ENCODE assay signal across 17 cellular contexts in the genomic region with DNA sequence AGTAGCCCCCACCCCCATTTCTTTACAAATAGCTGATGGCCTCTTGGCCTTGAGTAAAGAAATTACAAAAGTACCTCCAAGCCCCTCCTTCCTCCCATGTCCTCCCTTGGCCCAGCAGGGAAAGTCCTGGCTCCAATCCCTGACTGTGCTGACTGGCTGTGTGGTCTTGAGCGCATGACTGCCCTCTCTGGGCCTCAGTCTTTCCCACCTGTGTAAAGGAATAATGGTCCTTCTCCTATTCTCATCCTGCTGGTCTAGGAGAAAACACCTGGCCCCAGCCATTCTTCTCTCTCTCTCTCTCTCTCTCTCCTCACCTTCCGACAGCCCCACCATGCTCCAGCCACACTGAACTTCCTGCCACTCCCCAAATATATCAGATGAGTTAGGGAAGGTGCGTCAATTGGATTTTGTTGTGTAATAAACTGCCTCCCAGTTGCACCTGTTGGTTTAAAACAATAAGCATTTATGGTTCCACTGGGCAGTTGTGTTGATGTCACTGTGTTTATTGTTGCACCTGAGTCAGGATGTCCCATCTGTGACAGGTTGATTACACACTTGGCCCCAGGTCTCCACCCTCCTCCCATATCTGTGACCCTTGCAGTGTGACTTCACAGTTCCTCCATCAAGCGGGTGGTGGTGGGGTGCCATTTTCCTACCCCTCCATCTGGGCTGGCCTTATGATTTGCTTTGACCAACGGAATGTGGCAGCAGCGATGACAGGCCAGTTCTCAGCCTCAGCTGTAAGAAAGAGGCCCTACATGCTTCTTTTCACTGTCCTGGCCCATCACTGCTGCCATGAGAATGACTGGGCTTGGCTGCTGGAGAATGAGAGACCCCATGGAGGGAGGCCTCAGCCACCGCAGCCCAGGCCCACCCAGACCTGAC. TPM values are rescaled to one million over a fixed set of nuclear protein-coding genes. Genes with fewer than 3 reads are reported as not detected.
DNase-seq lines count a peak whose midpoint lies in the region; ATAC-seq and TF ChIP-seq lines count a peak whose summit lies in the region.
"Had no signal": no experiment of that assay in that cellular context is flagged by ENCODE, and none has a peak within 500 bp of the region (broad histone marks: within the 10 kb centered on the region; RNA-seq: fewer than 3 reads in every experiment).

No MANE protein-coding gene starts in this region.

- peak; percentile 19 for DNase-seq in activated CD8-positive, alpha-beta T cell treated with anti-CD3 and anti-CD28 coated beads, Interleukin-2, amount 10 ng/mL, durations not matched to agents 7 days and 5 days
- DNase-seq in activated CD8-positive, alpha-beta T cell treated with anti-CD3 and anti-CD28 coated beads for 36 hours, result no peak
- DNase-seq in activated CD4-positive, alpha-beta memory T cell treated with anti-CD3 and anti-CD28 coated beads, Interleukin-2, amount 10 ng/mL, durations not matched to agents 7 days and 5 days, result peak; percentile 14
- DNase-seq in endodermal cell (peak; percentile 63), progenitor cell of endocrine pancreas (ENCODE audit: low spot score, unreplicated experiment) (peak; percentile 1), mesendoderm (no peak), T-helper 2 cell (no peak)
- DNase-seq in stimulated activated CD4-positive, alpha-beta T cell treated with anti-CD3 and anti-CD28 coated beads, Interleukin-1b, Interleukin-23, amount 100 ng/mL, for 48 hours, result no peak
- DNase-seq: activated CD4-positive, alpha-beta T cell treated with anti-CD3 and anti-CD28 coated beads for 36 hours; AML-193; HCEC 1CT; left cardiac atrium; NCI-H1092 treated with DMSO at 0.1 percent for 48 hours; NCI-H2029 treated with DMSO at 0.1 percent for 48 hours had no signal

- H3K4ac ChIP-seq in mesendoderm (ENCODE audit: low read depth, low read length), result no peak overlapping the region

- H3K27me3 Mint-ChIP-seq in activated CD8-positive, alpha-beta T cell treated with anti-CD3 and anti-CD28 coated beads, Interleukin-2, amount 10 ng/mL, durations not matched to agents 7 days and 5 days (ENCODE audit: low read depth), result peaks cover 15% of the 10 kb centered on the region
- no peaks in the 10 kb centered on the region for H3K27me3 Mint-ChIP-seq in activated CD8-positive, alpha-beta T cell treated with anti-CD3 and anti-CD28 coated beads for 36 hours
- H3K27me3 Mint-ChIP-seq in activated CD4-positive, alpha-beta memory T cell treated with anti-CD3 and anti-CD28 coated beads, Interleukin-2, amount 10 ng/mL, durations not matched to agents 7 days and 5 days, result peaks cover 14% of the 10 kb centered on the region
- H3K27me3 Mint-ChIP-seq in endodermal cell (ENCODE audit: insufficient read depth) (peaks cover 3% of the 10 kb centered on the region), progenitor cell of endocrine pancreas (peaks cover 3% of the 10 kb centered on the region)
- H3K27me3 Mint-ChIP-seq: activated CD4-positive, alpha-beta T cell treated with anti-CD3 and anti-CD28 coated beads for 36 hours; activated naive CD4-positive, alpha-beta T cell treated with anti-CD3 and anti-CD28 coated beads, Interleukin-2, amount 50 U/mL, for 24 hours had no signal

- H3K4me2 ChIP-seq in mesendoderm (ENCODE audit: low read length), result no peak overlapping the region

- ATAC-seq in activated CD8-positive, alpha-beta T cell treated with anti-CD3 and anti-CD28 coated beads, Interleukin-2, amount 10 ng/mL, durations not matched to agents 7 days and 5 days, result no peak
- ATAC-seq in activated CD8-positive, alpha-beta T cell treated with anti-CD3 and anti-CD28 coated beads for 36 hours, result no peak
- ATAC-seq: activated CD4-positive, alpha-beta T cell treated with anti-CD3 and anti-CD28 coated beads for 36 hours; left cardiac atrium had no signal

- H3K4me1 ChIP-seq in endodermal cell (ENCODE audit: control insufficient read depth, insufficient read depth, low read length) (peaks cover 9% of the 10 kb centered on the region), mesendoderm (ENCODE audit: control insufficient read depth, low read depth, low read length) (peaks cover 2% of the 10 kb centered on the region)
- H3K4me1 ChIP-seq: ascending aorta had no signal

- intact Hi-C loops in activated CD8-positive, alpha-beta T cell treated with anti-CD3 and anti-CD28 coated beads for 36 hours (cut with micrococcal nuclease), result no loop called here

- H3K27ac ChIP-seq in endodermal cell (ENCODE audit: low read depth, low read length) (no peak overlapping the region), mesendoderm (ENCODE audit: low read depth, low read length) (no peak overlapping the region)
- H3K27ac ChIP-seq: 22Rv1, ascending aorta had no signal

- TF ChIP-seq CTCF in activated CD8-positive, alpha-beta T cell treated with anti-CD3 and anti-CD28 coated beads for 36 hours (IDR thresholded peaks at IDR 0.05), result no peak
- TF ChIP-seq CTCF in endodermal cell (conservative IDR thresholded peaks at IDR 0.05) (no peak), progenitor cell of endocrine pancreas (IDR thresholded peaks at IDR 0.05; ENCODE audit: unreplicated experiment) (no peak)

- H3K36me3 Mint-ChIP-seq in activated CD8-positive, alpha-beta T cell treated with anti-CD3 and anti-CD28 coated beads, Interleukin-2, amount 10 ng/mL, durations not matched to agents 7 days and 5 days (ENCODE audit: low read depth), result no peaks in the 10 kb centered on the region
- H3K36me3 Mint-ChIP-seq in activated CD8-positive, alpha-beta T cell treated with anti-CD3 and anti-CD28 coated beads for 36 hours (ENCODE audit: low read depth), result no peaks in the 10 kb centered on the region
- H3K36me3 Mint-ChIP-seq in activated CD4-positive, alpha-beta memory T cell treated with anti-CD3 and anti-CD28 coated beads, Interleukin-2, amount 10 ng/mL, durations not matched to agents 7 days and 5 days (ENCODE audit: low read depth), result no peaks in the 10 kb centered on the region
- H3K36me3 Mint-ChIP-seq in endodermal cell (ENCODE audit: low read depth) (no peaks in the 10 kb centered on the region), progenitor cell of endocrine pancreas (ENCODE audit: insufficient read depth) (no peaks in the 10 kb centered on the region)
- H3K36me3 Mint-ChIP-seq: activated naive CD4-positive, alpha-beta T cell treated with anti-CD3 and anti-CD28 coated beads, Interleukin-2, amount 50 U/mL, for 24 hours had no signal

- H3K23ac ChIP-seq in mesendoderm (ENCODE audit: low read length), result no peak overlapping the region

- no peaks in the 10 kb centered on the region for H3K79me1 ChIP-seq in mesendoderm (ENCODE audit: low read length)

- H3K79me2 ChIP-seq in mesendoderm (ENCODE audit: control insufficient read depth, insufficient read depth, low read length), result no peaks in the 10 kb centered on the region

- WGBS in endodermal cell (ENCODE audit: insufficient coverage in 1 of 2, insufficient read length in 1 of 2), 2 experiments, result 89 to 92% methylated on average over 4 to 7 of the region's 7 CpGs
- no CpG with 5 or more reads among the region's 7 CpGs for WGBS in mesendoderm (ENCODE audit: extremely low coverage, insufficient coverage, low lambda C conversion rate)

- no peak overlapping the region for H3K56ac ChIP-seq in mesendoderm (ENCODE audit: low read length)

- POLR2A ChIA-PET in activated CD8-positive, alpha-beta T cell treated with anti-CD3 and anti-CD28 coated beads, Interleukin-2, amount 10 ng/mL, durations not matched to agents 7 days and 5 days (lab: Charles Lee), result no interaction called here
- POLR2A ChIA-PET in activated CD8-positive, alpha-beta T cell treated with anti-CD3 and anti-CD28 coated beads for 36 hours (lab: Charles Lee), result no interaction called here
- POLR2A ChIA-PET in activated CD4-positive, alpha-beta memory T cell treated with anti-CD3 and anti-CD28 coated beads, Interleukin-2, amount 10 ng/mL, durations not matched to agents 7 days and 5 days (lab: Charles Lee), result interaction anchor here (1.6 kb wide), 1 partner anchor 16 kb away, joined by 3 read pairs; no protein-coding TSS in a partner anchor

- no peak overlapping the region for H2BK15ac ChIP-seq in mesendoderm (replicated peaks; ENCODE audit: low read depth)

- H3K27me3 ChIP-seq in endodermal cell (ENCODE audit: control insufficient read depth, insufficient read depth, low read length, poor library complexity, severe bottlenecking), result no peaks in the 10 kb centered on the region
- no peaks in the 10 kb centered on the region for H3K27me3 ChIP-seq in mesendoderm (ENCODE audit: insufficient read depth, low read length, poor library complexity)
- H3K27me3 ChIP-seq: ascending aorta had no signal

- no peaks in the 10 kb centered on the region for H3K36me3 ChIP-seq in endodermal cell (ENCODE audit: control insufficient read depth, insufficient read depth, low read length)
- H3K36me3 ChIP-seq in mesendoderm (ENCODE audit: control insufficient read depth, insufficient read depth, low read length), result no peaks in the 10 kb centered on the region
- H3K36me3 ChIP-seq: ascending aorta had no signal

- H2BK120ac ChIP-seq in mesendoderm (ENCODE audit: low read depth, low read length), result no peak overlapping the region

- no peak overlapping the region for H4K5ac ChIP-seq in mesendoderm (ENCODE audit: low read length)

- no peaks in the 10 kb centered on the region for H3K9me3 Mint-ChIP-seq in activated CD8-positive, alpha-beta T cell treated with anti-CD3 and anti-CD28 coated beads, Interleukin-2, amount 10 ng/mL, durations not matched to agents 7 days and 5 days (ENCODE audit: insufficient read depth)
- H3K9me3 Mint-ChIP-seq in activated CD8-positive, alpha-beta T cell treated with anti-CD3 and anti-CD28 coated beads for 36 hours, result no peaks in the 10 kb centered on the region
- no peaks in the 10 kb centered on the region for H3K9me3 Mint-ChIP-seq in activated CD4-positive, alpha-beta memory T cell treated with anti-CD3 and anti-CD28 coated beads, Interleukin-2, amount 10 ng/mL, durations not matched to agents 7 days and 5 days
- H3K9me3 Mint-ChIP-seq in endodermal cell (no peaks in the 10 kb centered on the region), progenitor cell of endocrine pancreas (ENCODE audit: low read depth) (no peaks in the 10 kb centered on the region)
- H3K9me3 Mint-ChIP-seq: activated naive CD4-positive, alpha-beta T cell treated with anti-CD3 and anti-CD28 coated beads, Interleukin-2, amount 50 U/mL, for 24 hours had no signal

- no peaks in the 10 kb centered on the region for H3K4me1 Mint-ChIP-seq in activated CD8-positive, alpha-beta T cell treated with anti-CD3 and anti-CD28 coated beads, Interleukin-2, amount 10 ng/mL, durations not matched to agents 7 days and 5 days (ENCODE audit: low read depth)
- no peaks in the 10 kb centered on the region for H3K4me1 Mint-ChIP-seq in activated CD8-positive, alpha-beta T cell treated with anti-CD3 and anti-CD28 coated beads for 36 hours (ENCODE audit: low read depth)
- H3K4me1 Mint-ChIP-seq in activated CD4-positive, alpha-beta memory T cell treated with anti-CD3 and anti-CD28 coated beads, Interleukin-2, amount 10 ng/mL, durations not matched to agents 7 days and 5 days, result no peaks in the 10 kb centered on the region
- H3K4me1 Mint-ChIP-seq in endodermal cell (peaks cover 30% of the 10 kb centered on the region), progenitor cell of endocrine pancreas (ENCODE audit: low read depth) (peaks cover 2% of the 10 kb centered on the region)
- H3K4me1 Mint-ChIP-seq: activated CD4-positive, alpha-beta T cell treated with anti-CD3 and anti-CD28 coated beads for 36 hours; activated naive CD4-positive, alpha-beta T cell treated with anti-CD3 and anti-CD28 coated beads, Interleukin-2, amount 50 U/mL, for 24 hours had no signal

- no peak overlapping the region for H2AK5ac ChIP-seq in mesendoderm (ENCODE audit: low read length)

- H3K4me3 ChIP-seq in endodermal cell (ENCODE audit: low read length) (no peak overlapping the region), mesendoderm (ENCODE audit: low read length) (no peak overlapping the region)
- H3K4me3 ChIP-seq: ascending aorta had no signal

- H3K9ac ChIP-seq in endodermal cell (ENCODE audit: extremely low read depth, low read length, poor library complexity, severe bottlenecking) (no peak overlapping the region), mesendoderm (ENCODE audit: low read length) (no peak overlapping the region)

- H3K9me3 ChIP-seq in endodermal cell (ENCODE audit: control insufficient read depth, low read length), result no peaks in the 10 kb centered on the region
- H3K9me3 ChIP-seq: ascending aorta had no signal

- H3K27ac Mint-ChIP-seq in activated CD8-positive, alpha-beta T cell treated with anti-CD3 and anti-CD28 coated beads, Interleukin-2, amount 10 ng/mL, durations not matched to agents 7 days and 5 days, result no peak overlapping the region
- no peak overlapping the region for H3K27ac Mint-ChIP-seq in activated CD8-positive, alpha-beta T cell treated with anti-CD3 and anti-CD28 coated beads for 36 hours
- no peak overlapping the region for H3K27ac Mint-ChIP-seq in activated CD4-positive, alpha-beta memory T cell treated with anti-CD3 and anti-CD28 coated beads, Interleukin-2, amount 10 ng/mL, durations not matched to agents 7 days and 5 days
- H3K27ac Mint-ChIP-seq in endodermal cell, result peak overlapping the region; percentile 26
- no peak overlapping the region for H3K27ac Mint-ChIP-seq in progenitor cell of endocrine pancreas
- H3K27ac Mint-ChIP-seq: activated CD4-positive, alpha-beta T cell treated with anti-CD3 and anti-CD28 coated beads for 36 hours; activated naive CD4-positive, alpha-beta T cell treated with anti-CD3 and anti-CD28 coated beads, Interleukin-2, amount 50 U/mL, for 24 hours had no signal

- no peak overlapping the region for H3K4me3 Mint-ChIP-seq in activated CD8-positive, alpha-beta T cell treated with anti-CD3 and anti-CD28 coated beads, Interleukin-2, amount 10 ng/mL, durations not matched to agents 7 days and 5 days
- no peak overlapping the region for H3K4me3 Mint-ChIP-seq in activated CD8-positive, alpha-beta T cell treated with anti-CD3 and anti-CD28 coated beads for 36 hours
- H3K4me3 Mint-ChIP-seq in activated CD4-positive, alpha-beta memory T cell treated with anti-CD3 and anti-CD28 coated beads, Interleukin-2, amount 10 ng/mL, durations not matched to agents 7 days and 5 days, result no peak overlapping the region
- no peak overlapping the region for H3K4me3 Mint-ChIP-seq in endodermal cell
- H3K4me3 Mint-ChIP-seq in progenitor cell of endocrine pancreas (ENCODE audit: low read depth), result no peak overlapping the region
- H3K4me3 Mint-ChIP-seq: activated CD4-positive, alpha-beta T cell treated with anti-CD3 and anti-CD28 coated beads for 36 hours; activated naive CD4-positive, alpha-beta T cell treated with anti-CD3 and anti-CD28 coated beads, Interleukin-2, amount 50 U/mL, for 24 hours had no signal

- no peak overlapping the region for H3K18ac ChIP-seq in mesendoderm (ENCODE audit: low read length)

- no peak overlapping the region for H2BK5ac ChIP-seq in mesendoderm (ENCODE audit: low read length)

- H4K8ac ChIP-seq in mesendoderm (ENCODE audit: low read depth, low read length), result no peak overlapping the region

- CTCF ChIA-PET in activated CD8-positive, alpha-beta T cell treated with anti-CD3 and anti-CD28 coated beads, Interleukin-2, amount 10 ng/mL, durations not matched to agents 7 days and 5 days (lab: Charles Lee), result no interaction called here
- CTCF ChIA-PET in activated CD8-positive, alpha-beta T cell treated with anti-CD3 and anti-CD28 coated beads for 36 hours (lab: Charles Lee), result no interaction called here
- CTCF ChIA-PET in activated CD4-positive, alpha-beta memory T cell treated with anti-CD3 and anti-CD28 coated beads, Interleukin-2, amount 10 ng/mL, durations not matched to agents 7 days and 5 days (lab: Charles Lee), result no interaction called here

RNA-seq across cellular contexts. Expression of gene LRP8, which starts 22.3 kb away (rescaled TPM):
- 10 to 100 TPM; 62.7 to 71.8 TPM for total RNA-seq in activated CD8-positive, alpha-beta T cell treated with anti-CD3 and anti-CD28 coated beads, Interleukin-2, amount 10 ng/mL, durations not matched to agents 7 days and 5 days
- total RNA-seq in activated CD8-positive, alpha-beta T cell treated with anti-CD3 and anti-CD28 coated beads for 36 hours, result 10 to 100 TPM; 39.9 to 41.6 TPM
- 10 to 100 TPM; 51.5 to 52.7 TPM for total RNA-seq in activated CD4-positive, alpha-beta memory T cell treated with anti-CD3 and anti-CD28 coated beads, Interleukin-2, amount 10 ng/mL, durations not matched to agents 7 days and 5 days
- total RNA-seq in endodermal cell (10 to 100 TPM; 29.1 to 39.6 TPM), progenitor cell of endocrine pancreas (4.4 and 5.2 TPM in 2 replicates)
- polyA plus RNA-seq in endodermal cell (2013, experiment 1 of 2), result 35.6 TPM
- 29.0 TPM for polyA plus RNA-seq in endodermal cell (2013, experiment 2 of 2)
- polyA plus RNA-seq in mesendoderm (2013, experiment 1 of 2), result 54.5 TPM
- polyA plus RNA-seq in mesendoderm (2013, experiment 2 of 2), result 55.5 TPM

Comparison
In these comparisons a context has a peak if more than half of its experiments do, and no peak if none do; other contexts are left out.
1. DNase-seq: peak in activated CD8-positive, alpha-beta T cell treated with anti-CD3 and anti-CD28 coated beads, Interleukin-2, amount 10 ng/mL, durations not matched to agents 7 days and 5 days (single experiment), activated CD4-positive, alpha-beta memory T cell treated with anti-CD3 and anti-CD28 coated beads, Interleukin-2, amount 10 ng/mL, durations not matched to agents 7 days and 5 days (single experiment), endodermal cell (single experiment) and progenitor cell of endocrine pancreas (single experiment); none in activated CD8-positive, alpha-beta T cell treated with anti-CD3 and anti-CD28 coated beads for 36 hours (single experiment), mesendoderm (single experiment), stimulated activated CD4-positive, alpha-beta T cell treated with anti-CD3 and anti-CD28 coated beads, Interleukin-1b, Interleukin-23, amount 100 ng/mL, for 48 hours (single experiment) and T-helper 2 cell (0 of 5).